Comparison of ENCODE assay signal across 1 cellular context in the genomic region with DNA sequence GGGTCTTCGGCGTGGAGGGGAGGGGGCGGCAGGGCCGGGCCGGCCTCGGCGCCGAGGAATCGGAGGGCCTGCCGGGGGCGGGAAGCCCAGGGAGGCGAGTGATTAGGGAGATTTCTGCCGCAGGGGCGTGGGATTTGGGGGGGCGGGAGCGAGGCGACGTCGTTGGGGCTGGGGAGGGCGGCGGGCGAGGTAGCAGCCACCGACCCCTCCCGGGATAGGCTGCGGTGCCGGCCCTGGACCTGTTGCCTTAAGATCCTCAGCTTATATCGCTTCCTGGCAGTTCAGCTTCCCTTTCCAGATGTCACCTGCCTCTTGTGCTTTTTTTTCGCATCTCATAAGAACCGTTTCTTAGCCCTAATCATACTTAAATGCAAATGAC.
TF ChIP-seq lines count a peak whose summit lies in the region.

No MANE protein-coding gene starts in this region.

TF ChIP-seq in IMR-90, 13 proteins besides CTCF, POLR2A, EP300 and RAD21 (continued from another document):
- TF ChIP-seq, protein P1, sequence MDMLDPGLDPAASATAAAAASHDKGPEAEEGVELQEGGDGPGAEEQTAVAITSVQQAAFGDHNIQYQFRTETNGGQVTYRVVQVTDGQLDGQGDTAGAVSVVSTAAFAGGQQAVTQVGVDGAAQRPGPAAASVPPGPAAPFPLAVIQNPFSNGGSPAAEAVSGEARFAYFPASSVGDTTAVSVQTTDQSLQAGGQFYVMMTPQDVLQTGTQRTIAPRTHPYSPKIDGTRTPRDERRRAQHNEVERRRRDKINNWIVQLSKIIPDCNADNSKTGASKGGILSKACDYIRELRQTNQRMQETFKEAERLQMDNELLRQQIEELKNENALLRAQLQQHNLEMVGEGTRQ (IDR thresholded peaks at IDR 0.05; ENCODE audit: low read depth, low read length) = no peak
- no peak for TF ChIP-seq RCOR1 (IDR thresholded peaks at IDR 0.05; ENCODE audit: insufficient replicate concordance, low read length)
- TF ChIP-seq FOS (IDR thresholded peaks at IDR 0.05; ENCODE audit: low read depth, low read length) = no peak
- no peak for TF ChIP-seq BHLHE40 (IDR thresholded peaks at IDR 0.05; ENCODE audit: low read depth, low read length)
- TF ChIP-seq MXI1 (IDR thresholded peaks at IDR 0.05; ENCODE audit: borderline replicate concordance, low read depth, low read length) = no peak
